ENCODE assay signal across 1 cellular context in the genomic region with DNA sequence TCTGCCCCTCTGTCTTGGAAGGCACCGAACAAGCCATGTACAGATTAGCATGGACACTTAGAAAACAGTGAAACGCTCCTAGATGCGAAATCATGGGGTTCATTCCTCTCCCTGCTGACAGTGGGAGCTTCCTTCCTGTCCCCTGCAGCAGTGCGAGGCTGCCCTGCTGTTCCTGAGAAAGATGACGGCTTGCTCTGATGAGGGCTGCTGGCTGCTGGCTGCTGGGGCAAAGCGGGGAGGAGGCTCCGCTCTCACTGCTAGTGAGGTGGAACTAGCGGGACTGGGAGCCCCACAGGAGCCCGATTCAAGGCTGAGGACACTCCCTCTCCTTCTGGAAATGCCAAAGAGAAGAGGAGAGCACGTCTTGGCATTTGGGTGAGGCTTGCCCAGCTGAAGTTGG.
TF ChIP-seq lines count a peak whose summit lies in the region.

No MANE protein-coding gene starts in this region.

TF ChIP-seq in H1, 55 proteins besides CTCF, POLR2A, EP300 and RAD21 (continued from another document):
- TF ChIP-seq SP4 (IDR thresholded peaks at IDR 0.05; ENCODE audit: low read length) (no peak), SUZ12 (IDR thresholded peaks at IDR 0.05; ENCODE audit: low read length) (no peak), TBP (IDR thresholded peaks at IDR 0.05; ENCODE audit: low read depth, low read length) (no peak), NRF1 (IDR thresholded peaks at IDR 0.05; ENCODE audit: low read depth, low read length) (no peak), SAP30 (IDR thresholded peaks at IDR 0.05; ENCODE audit: insufficient read depth, insufficient replicate concordance, low read length) (no peak), KDM4A (IDR thresholded peaks at IDR 0.05; ENCODE audit: low read depth, low read length, severe bottlenecking) (no peak), GTF2F1 (IDR thresholded peaks at IDR 0.05; ENCODE audit: borderline replicate concordance, low read depth, low read length) (no peak), SP1 (IDR thresholded peaks at IDR 0.05; ENCODE audit: low read depth, low read length) (no peak), CTBP2 (IDR thresholded peaks at IDR 0.05; ENCODE audit: borderline replicate concordance, insufficient read depth, insufficient read length, low read length) (no peak), EZH2 (IDR thresholded peaks at IDR 0.05; ENCODE audit: low read depth, low read length, severe bottlenecking) (no peak), SIN3A (conservative IDR thresholded peaks at IDR 0.05 in 1 of 2, IDR thresholded peaks at IDR 0.05 in 1 of 2; ENCODE audit: low read depth in 1 of 2, low read length in 2 of 2) (no peak), CHD2 (IDR thresholded peaks at IDR 0.05; ENCODE audit: low read length) (no peak), KDM1A (IDR thresholded peaks at IDR 0.05; ENCODE audit: borderline replicate concordance, low read length) (no peak), BACH1 (IDR thresholded peaks at IDR 0.05; ENCODE audit: low read length) (no peak), SP2 (IDR thresholded peaks at IDR 0.05; ENCODE audit: low read length) (no peak)
- TF ChIP-seq, protein P1, sequence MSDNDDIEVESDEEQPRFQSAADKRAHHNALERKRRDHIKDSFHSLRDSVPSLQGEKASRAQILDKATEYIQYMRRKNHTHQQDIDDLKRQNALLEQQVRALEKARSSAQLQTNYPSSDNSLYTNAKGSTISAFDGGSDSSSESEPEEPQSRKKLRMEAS (IDR thresholded peaks at IDR 0.05) = no peak
- TF ChIP-seq, protein P2, sequence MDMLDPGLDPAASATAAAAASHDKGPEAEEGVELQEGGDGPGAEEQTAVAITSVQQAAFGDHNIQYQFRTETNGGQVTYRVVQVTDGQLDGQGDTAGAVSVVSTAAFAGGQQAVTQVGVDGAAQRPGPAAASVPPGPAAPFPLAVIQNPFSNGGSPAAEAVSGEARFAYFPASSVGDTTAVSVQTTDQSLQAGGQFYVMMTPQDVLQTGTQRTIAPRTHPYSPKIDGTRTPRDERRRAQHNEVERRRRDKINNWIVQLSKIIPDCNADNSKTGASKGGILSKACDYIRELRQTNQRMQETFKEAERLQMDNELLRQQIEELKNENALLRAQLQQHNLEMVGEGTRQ (IDR thresholded peaks at IDR 0.05; ENCODE audit: low read length) = no peak
